28 cellular contexts compared by ENCODE assay signal in the genomic region with DNA sequence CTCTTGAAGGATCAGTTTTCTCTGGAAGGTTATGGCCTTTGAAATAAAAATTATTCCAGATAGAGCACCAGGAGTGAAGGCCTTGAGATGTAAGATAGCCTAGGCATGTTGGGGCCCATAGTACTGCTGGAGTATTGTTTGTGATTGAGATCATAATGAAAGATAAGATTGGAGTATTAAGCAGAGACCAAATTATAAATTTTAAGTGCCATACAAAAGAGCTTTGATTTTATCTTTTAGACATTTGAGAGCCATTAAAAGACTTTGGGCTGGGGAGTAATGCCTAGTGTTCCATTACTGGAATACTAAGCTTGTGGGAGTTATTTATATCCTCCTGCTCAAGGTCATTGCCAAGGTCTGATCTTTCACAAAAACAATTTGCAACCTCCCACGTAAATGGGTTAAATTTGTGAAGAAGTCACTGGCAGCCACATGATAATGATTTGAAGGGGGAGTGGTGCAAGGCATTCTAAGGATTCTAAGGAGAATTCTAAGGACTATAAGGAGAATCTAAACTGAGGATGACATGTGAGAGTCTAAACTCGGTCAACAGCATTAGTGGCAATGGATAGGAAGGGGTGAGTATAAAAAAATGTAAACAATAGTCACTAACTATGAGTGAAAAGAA. TPM values are rescaled to one million over a fixed set of nuclear protein-coding genes. Genes with fewer than 3 reads are reported as not detected.
DNase-seq lines count a peak whose midpoint lies in the region; ATAC-seq and TF ChIP-seq lines count a peak whose summit lies in the region.
"Had no signal": no experiment of that assay in that cellular context is flagged by ENCODE, and none has a peak within 500 bp of the region (broad histone marks: within the 10 kb centered on the region; RNA-seq: fewer than 3 reads in every experiment).

No MANE protein-coding gene starts in this region.

- BruUV-seq in MCF 10A (replicated peaks; lab: Mats Ljungman, UMichigan), result no TSS peak
- BruUV-seq in mammary epithelial cell (replicated peaks; lab: Mats Ljungman, UMichigan), result no TSS peak

- H3K27ac Mint-ChIP-seq in MCF 10A (ENCODE audit: low read depth, unreplicated experiment) (peak overlapping the region; percentile 42), osteocyte (ENCODE audit: unreplicated experiment) (peak overlapping the region; percentile 7), nephron progenitor cell (no peak overlapping the region)
- peak overlapping the region; percentile 30 for H3K27ac Mint-ChIP-seq in central memory CD8-positive, alpha-beta T cell (ENCODE audit: low read depth)
- H3K27ac Mint-ChIP-seq: endodermal cell had no signal

- dilution Hi-C loops in mammary epithelial cell (cut with HindIII; ENCODE audit: low sequenced_read_pairs), result no loop called here

- intact Hi-C loops in MCF 10A (cut with micrococcal nuclease), result no loop called here
- intact Hi-C loops in mammary epithelial cell (cut with micrococcal nuclease), result no loop called here

- no peak overlapping the region for H3K27ac ChIP-seq in mammary epithelial cell (ENCODE audit: insufficient read depth, low read depth, low read length)
- H3K27ac ChIP-seq in SK-N-SH (ENCODE audit: low read depth in 2 of 2, low read length in 1 of 2), result peak overlapping the region; percentile 54 to 72
- H3K27ac ChIP-seq: Peyer's patch, vagina had no signal

- H4K20me1 ChIP-seq in mammary epithelial cell (ENCODE audit: insufficient read depth, low read length) (no peaks in the 10 kb centered on the region), SK-N-SH (ENCODE audit: insufficient read depth) (no peaks in the 10 kb centered on the region; the same call in 1 of the 2 replicates)

- H3K79me2 ChIP-seq in mammary epithelial cell (ENCODE audit: insufficient read depth, low read length), result peaks cover 16% of the 10 kb centered on the region
- peaks cover 9% of the 10 kb centered on the region for H3K79me2 ChIP-seq in SK-N-SH (ENCODE audit: insufficient read depth)

- H3K9me2 ChIP-seq in SK-N-SH, result no peaks in the 10 kb centered on the region

- H2AFZ ChIP-seq in mammary epithelial cell (ENCODE audit: low read depth, low read length) (no peak overlapping the region), SK-N-SH (ENCODE audit: low read depth) (no peak overlapping the region)

- CTCF ChIA-PET in MCF 10A (lab: Yijun Ruan, JAX), result no interaction called here
- CTCF ChIA-PET in mammary epithelial cell (lab: Charles Lee; ENCODE audit: low non-redundant PET), result no interaction called here
- CTCF ChIA-PET in SK-N-SH (lab: Yijun Ruan, JAX), result interaction anchor here (1.0 to 1.6 kb wide), 2 partner anchors 9 to 14 kb away, joined by 3 to 5 read pairs; partner anchors contain the start of gene ELL3

- H3K9me3 Mint-ChIP-seq in MCF 10A (ENCODE audit: unreplicated experiment) (no peaks in the 10 kb centered on the region), osteocyte (ENCODE audit: unreplicated experiment) (no peaks in the 10 kb centered on the region), nephron progenitor cell (no peaks in the 10 kb centered on the region)
- no peaks in the 10 kb centered on the region for H3K9me3 Mint-ChIP-seq in central memory CD8-positive, alpha-beta T cell
- H3K9me3 Mint-ChIP-seq: endodermal cell; stimulated activated naive B cell treated with anti-CD40 and anti-IgM and Interleukin-4, amounts not matched to agents 10 μg/mL and 1 μg/mL and 100 μg/mL, for 72 hours; T-cell had no signal

- H3K36me3 Mint-ChIP-seq in MCF 10A (ENCODE audit: insufficient read depth, unreplicated experiment), result peaks cover 98% of the 10 kb centered on the region
- H3K36me3 Mint-ChIP-seq in central memory CD8-positive, alpha-beta T cell (ENCODE audit: insufficient read depth), result peaks cover 86% of the 10 kb centered on the region
- peaks cover 45% of the 10 kb centered on the region for H3K36me3 Mint-ChIP-seq in osteocyte (ENCODE audit: unreplicated experiment)
- peaks cover 81% of the 10 kb centered on the region for H3K36me3 Mint-ChIP-seq in nephron progenitor cell (ENCODE audit: low read depth)

- H3K27me3 Mint-ChIP-seq in MCF 10A (ENCODE audit: insufficient read depth, unreplicated experiment) (no peaks in the 10 kb centered on the region), osteocyte (ENCODE audit: unreplicated experiment) (no peaks in the 10 kb centered on the region), nephron progenitor cell (ENCODE audit: low read depth, poor library complexity) (no peaks in the 10 kb centered on the region)
- H3K27me3 Mint-ChIP-seq in central memory CD8-positive, alpha-beta T cell, result no peaks in the 10 kb centered on the region
- H3K27me3 Mint-ChIP-seq: stimulated activated naive B cell treated with anti-CD40 and anti-IgM and Interleukin-4, amounts not matched to agents 10 μg/mL and 1 μg/mL and 100 μg/mL, for 72 hours; T-cell had no signal

- H3K4me3 ChIP-seq in mammary epithelial cell (replicated peaks in 1 of 3; ENCODE audit: insufficient read depth in 1 of 3, low read depth in 2 of 3, low read length in 3 of 3), result no peak overlapping the region
- H3K4me3 ChIP-seq in SK-N-SH (ENCODE audit: low read depth in 2 of 2, low read length in 1 of 2), result no peak overlapping the region
- H3K4me3 ChIP-seq: Peyer's patch, smooth muscle cell, vagina had no signal

- H3K27me3 ChIP-seq in mammary epithelial cell (ENCODE audit: insufficient read depth, low read length), result no peaks in the 10 kb centered on the region
- no peaks in the 10 kb centered on the region for H3K27me3 ChIP-seq in SK-N-SH (ENCODE audit: insufficient read depth)
- H3K27me3 ChIP-seq: Peyer's patch, vagina had no signal

- H3K4me1 ChIP-seq in mammary epithelial cell (ENCODE audit: insufficient read depth, low read length) (no peaks in the 10 kb centered on the region), SK-N-SH (ENCODE audit: control insufficient read depth in 1 of 2, insufficient read depth in 2 of 2, low read depth in 1 of 2, low read length in 1 of 2) (no peaks in the 10 kb centered on the region)
- H3K4me1 ChIP-seq: Peyer's patch had no signal

- in situ Hi-C loops in mammary epithelial cell (cut with MboI; ENCODE audit: low sequenced_read_pairs in 2 of 2), result no loop called here

- DNase-seq in MCF 10A (ENCODE audit: unreplicated experiment) (no peak), mammary epithelial cell (no peak), SK-N-SH (peak; percentile 53), osteocyte (ENCODE audit: extremely low spot score, unreplicated experiment) (no peak), nephron progenitor cell (no peak), HCEC 1CT (no peak), CD1c-positive myeloid dendritic cell (ENCODE audit: extremely low spot score) (no peak)
- DNase-seq in central memory CD8-positive, alpha-beta T cell (ENCODE audit: low spot score in 2 of 2), result no peak
- DNase-seq: activated CD4-positive, alpha-beta T cell treated with anti-CD3 and anti-CD28 coated beads for 1 hour; COR-L47; DMS79 treated with DMSO at 0.1 percent for 48 hours; endodermal cell; glutamatergic neuron; Karpas-422; kidney glomerular epithelial cell; MV-4-11; NCI-H146; NCI-H2171; NCI-H524 treated with DMSO at 0.1 percent for 48 hours; NK-92 treated with Interleukin-12 subunit alpha and Interleukin-12 subunit beta, amount 100 ng/mL, for 24 hours; Peyer's patch; stimulated activated naive B cell treated with anti-CD40 and anti-IgM and Interleukin-4, amounts not matched to agents 10 μg/mL and 1 μg/mL and 100 μg/mL, for 72 hours; T-cell had no signal

- peaks cover 51% of the 10 kb centered on the region for H3K36me3 ChIP-seq in mammary epithelial cell (ENCODE audit: insufficient read depth, low read length)
- H3K36me3 ChIP-seq in SK-N-SH (replicated peaks in 1 of 2; ENCODE audit: control insufficient read depth in 1 of 2, insufficient read depth in 2 of 2, low read length in 1 of 2), result peaks cover 59 to 87% of the 10 kb centered on the region in 2 experiments

- TF ChIP-seq CTCF in MCF 10A (IDR thresholded peaks at IDR 0.05; ENCODE audit: unreplicated experiment) (no peak), mammary epithelial cell (conservative IDR thresholded peaks at IDR 0.05 in 1 of 2, IDR thresholded peaks at IDR 0.05 in 1 of 2; ENCODE audit: extremely low read depth in 1 of 2, insufficient read depth in 1 of 2, low read depth in 1 of 2, low read length in 2 of 2) (no peak), SK-N-SH (IDR thresholded peaks at IDR 0.05) (no peak), osteocyte (IDR thresholded peaks at IDR 0.05) (no peak), nephron progenitor cell (IDR thresholded peaks at IDR 0.05) (no peak)

- H3K4me3 Mint-ChIP-seq in MCF 10A (ENCODE audit: unreplicated experiment) (no peak overlapping the region), osteocyte (ENCODE audit: unreplicated experiment) (no peak overlapping the region), nephron progenitor cell (no peak overlapping the region)
- H3K4me3 Mint-ChIP-seq in central memory CD8-positive, alpha-beta T cell, result no peak overlapping the region
- H3K4me3 Mint-ChIP-seq: endodermal cell; stimulated activated naive B cell treated with anti-CD40 and anti-IgM and Interleukin-4, amounts not matched to agents 10 μg/mL and 1 μg/mL and 100 μg/mL, for 72 hours; T-cell had no signal

- H3K9me3 ChIP-seq in mammary epithelial cell (replicated peaks; ENCODE audit: insufficient read depth, low read length), result no peaks in the 10 kb centered on the region
- H3K9me3 ChIP-seq in SK-N-SH, result no peaks in the 10 kb centered on the region
- H3K9me3 ChIP-seq: Peyer's patch, vagina had no signal

- TF ChIP-seq EP300 in SK-N-SH (IDR thresholded peaks at IDR 0.05; ENCODE audit: borderline replicate concordance in 1 of 2, low read depth in 1 of 2, low read length in 1 of 2), result peak; percentile 49 to 51; a peak in 3 of 4 replicates

- POLR2A ChIA-PET in MCF 10A (lab: Yijun Ruan, JAX) (interaction anchor here (1.0 kb wide), 1 partner anchor 14 kb away, joined by 3 read pairs; no protein-coding TSS in a partner anchor), SK-N-SH (lab: Yijun Ruan, JAX) (interaction anchor here (0.5 kb wide), 1 partner anchor 8 kb away, joined by 4 read pairs; no protein-coding TSS in a partner anchor)

- WGBS in mammary epithelial cell (ENCODE audit: low coverage, missing lambda C conversion rate), result 82% methylated on average over 2 of the region's 2 CpGs
- WGBS in SK-N-SH (ENCODE audit: low lambda C conversion rate), result 53% methylated on average over 2 of the region's 2 CpGs

- no peak overlapping the region for H3K9ac ChIP-seq in mammary epithelial cell (ENCODE audit: insufficient read depth, low read length)
- H3K9ac ChIP-seq in SK-N-SH, result no peak overlapping the region

- no peak overlapping the region for H3K4me2 ChIP-seq in mammary epithelial cell (ENCODE audit: insufficient read depth, low read depth, low read length)
- H3K4me2 ChIP-seq in SK-N-SH, result no peak overlapping the region
- H3K4me2 ChIP-seq: smooth muscle cell had no signal

- H3F3A ChIP-seq in SK-N-SH (replicated peaks; ENCODE audit: insufficient read depth), result peaks cover 25% of the 10 kb centered on the region

- no peak for TF ChIP-seq RAD21 in SK-N-SH (IDR thresholded peaks at IDR 0.05; ENCODE audit: low read length)

- no peaks in the 10 kb centered on the region for H3K4me1 Mint-ChIP-seq in MCF 10A (ENCODE audit: insufficient read depth, unreplicated experiment)
- peaks cover 9% of the 10 kb centered on the region for H3K4me1 Mint-ChIP-seq in central memory CD8-positive, alpha-beta T cell
- H3K4me1 Mint-ChIP-seq in osteocyte (ENCODE audit: unreplicated experiment), result peaks cover 8% of the 10 kb centered on the region
- H3K4me1 Mint-ChIP-seq in nephron progenitor cell, result no peaks in the 10 kb centered on the region
- H3K4me1 Mint-ChIP-seq: endodermal cell had no signal

- no peak for ATAC-seq in central memory CD8-positive, alpha-beta T cell (replicated peaks; ENCODE audit: extremely low read depth, poor library complexity, severe bottlenecking)
- ATAC-seq: stimulated activated naive B cell treated with anti-CD40 and anti-IgM and Interleukin-4, amounts not matched to agents 10 μg/mL and 1 μg/mL and 100 μg/mL, for 72 hours; T-cell had no signal

RNA-seq across cellular contexts. Expression of gene ELL3, which starts 12.8 kb away (rescaled TPM):
- total RNA-seq in MCF 10A (2022) (0.61 and 0.86 TPM in 2 replicates), mammary epithelial cell (1 to 10 TPM; 1.7 to 5.7 TPM), osteocyte (1.6 and 2.3 TPM in 2 replicates)
- polyA plus RNA-seq in mammary epithelial cell (2.8 TPM), SK-N-SH (2012; rRNA removed) (0.67 and 0.89 TPM in 2 replicates)
- polyA minus RNA-seq in mammary epithelial cell, result 10.9 TPM
- polyA plus RNA-seq in SK-N-SH (2012; cell fraction: cytosol; rRNA removed), result 0.63 and 0.64 TPM in 2 replicates
- polyA plus RNA-seq in SK-N-SH (2012; cell fraction: nucleus; rRNA removed), result 2.2 and 3.7 TPM in 2 replicates

RNA-seq across cellular contexts. Expression of gene PDIA3, which starts 17.7 kb away (rescaled TPM):
- 630 and 765 TPM in 2 replicates for total RNA-seq in MCF 10A (2022)
- 100 to 1,000 TPM; 157 to 509 TPM for total RNA-seq in mammary epithelial cell
- polyA plus RNA-seq in mammary epithelial cell, result 153 TPM
- 142 TPM for polyA minus RNA-seq in mammary epithelial cell
- polyA plus RNA-seq in SK-N-SH (2012; rRNA removed), result 131 and 177 TPM in 2 replicates
- 284 and 365 TPM in 2 replicates for polyA plus RNA-seq in SK-N-SH (2012; cell fraction: cytosol; rRNA removed)
- 51.5 and 158 TPM in 2 replicates for polyA plus RNA-seq in SK-N-SH (2012; cell fraction: nucleus; rRNA removed)
- total RNA-seq in osteocyte, result 496 and 527 TPM in 2 replicates

RNA-seq across cellular contexts. Expression of gene SERF2, which starts 28.2 kb away (rescaled TPM):
- 697 and 717 TPM in 2 replicates for total RNA-seq in MCF 10A (2022)
- total RNA-seq in mammary epithelial cell, result 100 to 1,000 TPM; 191 to 636 TPM
- 987 TPM for polyA plus RNA-seq in mammary epithelial cell
- polyA minus RNA-seq in mammary epithelial cell, result 365 TPM
- polyA plus RNA-seq in SK-N-SH (2012; rRNA removed), result 935 and 1,369 TPM in 2 replicates
- 948 and 1,077 TPM in 2 replicates for polyA plus RNA-seq in SK-N-SH (2012; cell fraction: cytosol; rRNA removed)
- 611 and 1,260 TPM in 2 replicates for polyA plus RNA-seq in SK-N-SH (2012; cell fraction: nucleus; rRNA removed)
- total RNA-seq in osteocyte, result 1,268 and 1,325 TPM in 2 replicates

RNA-seq across cellular contexts. Expression of gene SERINC4, which starts 36.1 kb away (rescaled TPM):
- total RNA-seq in MCF 10A (2022), result 0.20 TPM in 1 of 2 replicates, not detected in the other
- under 1 TPM in 1 of 2 donors, not detected in 1; 0.17 TPM for total RNA-seq in mammary epithelial cell
- 0.11 TPM for polyA plus RNA-seq in mammary epithelial cell
- not detected for polyA minus RNA-seq in mammary epithelial cell
- 0.05 TPM in 1 of 2 replicates, not detected in the other for polyA plus RNA-seq in SK-N-SH (2012; rRNA removed)
- polyA plus RNA-seq in SK-N-SH (2012; cell fraction: cytosol; rRNA removed), result 0.04 and 0.05 TPM in 2 replicates
- polyA plus RNA-seq in SK-N-SH (2012; cell fraction: nucleus; rRNA removed), result 0.24 and 0.29 TPM in 2 replicates
- total RNA-seq in osteocyte, result not detected in 2 replicates
- total RNA-seq: bronchial epithelial cell, H4, Peyer's patch, smooth muscle cell, vagina had no signal
- polyA plus RNA-seq: BJ had no signal

RNA-seq across cellular contexts. Expression of gene HYPK, which starts 36.5 kb away (rescaled TPM):
- 31.1 and 34.5 TPM in 2 replicates for total RNA-seq in MCF 10A (2022)
- total RNA-seq in mammary epithelial cell, result 10 to 100 TPM in 1 of 2 donors, 1 to 10 TPM in 1; 5.5 to 20.2 TPM
- polyA plus RNA-seq in mammary epithelial cell, result 4.1 TPM
- polyA minus RNA-seq in mammary epithelial cell, result 14.8 TPM
- 8.9 and 11.5 TPM in 2 replicates for polyA plus RNA-seq in SK-N-SH (2012; rRNA removed)
- 13.5 and 25.3 TPM in 2 replicates for polyA plus RNA-seq in SK-N-SH (2012; cell fraction: cytosol; rRNA removed)
- polyA plus RNA-seq in SK-N-SH (2012; cell fraction: nucleus; rRNA removed), result 18.5 and 26.1 TPM in 2 replicates
- 13.7 and 14.0 TPM in 2 replicates for total RNA-seq in osteocyte
